1 cellular context compared by ENCODE assay signal in the genomic region with DNA sequence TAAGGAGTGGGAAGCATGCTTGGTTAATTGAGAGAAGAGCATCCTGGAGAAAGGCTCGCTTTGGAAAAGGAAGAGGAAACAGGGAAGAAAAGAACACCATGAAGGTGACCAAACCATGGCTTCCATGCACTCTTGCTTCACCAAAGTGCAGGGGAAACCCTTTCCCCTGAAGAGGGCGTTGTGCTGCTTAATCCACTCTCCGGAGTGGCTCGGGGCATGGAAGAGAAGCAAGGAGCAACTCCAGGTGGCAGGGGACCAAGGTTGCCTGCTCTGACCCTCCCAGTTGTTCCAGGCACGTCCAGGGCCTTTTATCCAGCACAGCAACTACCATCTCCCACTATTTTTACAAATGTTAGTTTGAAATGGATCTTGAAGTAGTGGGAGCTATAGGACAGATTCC.
TF ChIP-seq lines count a peak whose summit lies in the region.

No MANE protein-coding gene starts in this region.

TF ChIP-seq in HepG2, 621 proteins besides CTCF, POLR2A, EP300 and RAD21:
- TF ChIP-seq ZNF782 (CRISPR knock-in tag; IDR thresholded peaks at IDR 0.05; ENCODE audit: borderline replicate concordance), result no peak
- TF ChIP-seq ZNF644 (CRISPR knock-in tag; IDR thresholded peaks at IDR 0.05; ENCODE audit: low read depth), result no peak
- TF ChIP-seq, protein P1, sequence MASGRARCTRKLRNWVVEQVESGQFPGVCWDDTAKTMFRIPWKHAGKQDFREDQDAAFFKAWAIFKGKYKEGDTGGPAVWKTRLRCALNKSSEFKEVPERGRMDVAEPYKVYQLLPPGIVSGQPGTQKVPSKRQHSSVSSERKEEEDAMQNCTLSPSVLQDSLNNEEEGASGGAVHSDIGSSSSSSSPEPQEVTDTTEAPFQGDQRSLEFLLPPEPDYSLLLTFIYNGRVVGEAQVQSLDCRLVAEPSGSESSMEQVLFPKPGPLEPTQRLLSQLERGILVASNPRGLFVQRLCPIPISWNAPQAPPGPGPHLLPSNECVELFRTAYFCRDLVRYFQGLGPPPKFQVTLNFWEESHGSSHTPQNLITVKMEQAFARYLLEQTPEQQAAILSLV (CRISPR knock-in tag; IDR thresholded peaks at IDR 0.05; ENCODE audit: borderline replicate concordance), result no peak
- no peak for TF ChIP-seq HDAC2 (CRISPR knock-in tag; IDR thresholded peaks at IDR 0.05)
- TF ChIP-seq ZNF598 (CRISPR knock-in tag; IDR thresholded peaks at IDR 0.05; ENCODE audit: borderline replicate concordance), result no peak
- no peak for TF ChIP-seq AKAP8 (CRISPR knock-in tag; IDR thresholded peaks at IDR 0.05)
- TF ChIP-seq, protein P2, sequence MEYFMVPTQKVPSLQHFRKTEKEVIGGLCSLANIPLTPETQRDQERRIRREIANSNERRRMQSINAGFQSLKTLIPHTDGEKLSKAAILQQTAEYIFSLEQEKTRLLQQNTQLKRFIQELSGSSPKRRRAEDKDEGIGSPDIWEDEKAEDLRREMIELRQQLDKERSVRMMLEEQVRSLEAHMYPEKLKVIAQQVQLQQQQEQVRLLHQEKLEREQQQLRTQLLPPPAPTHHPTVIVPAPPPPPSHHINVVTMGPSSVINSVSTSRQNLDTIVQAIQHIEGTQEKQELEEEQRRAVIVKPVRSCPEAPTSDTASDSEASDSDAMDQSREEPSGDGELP (IDR thresholded peaks at IDR 0.05; ENCODE audit: borderline replicate concordance, low read depth), result no peak
- no peak for TF ChIP-seq KLF11 (CRISPR knock-in tag; IDR thresholded peaks at IDR 0.05)
- no peak for TF ChIP-seq RELA (CRISPR knock-in tag; IDR thresholded peaks at IDR 0.05)
- TF ChIP-seq, protein P3, sequence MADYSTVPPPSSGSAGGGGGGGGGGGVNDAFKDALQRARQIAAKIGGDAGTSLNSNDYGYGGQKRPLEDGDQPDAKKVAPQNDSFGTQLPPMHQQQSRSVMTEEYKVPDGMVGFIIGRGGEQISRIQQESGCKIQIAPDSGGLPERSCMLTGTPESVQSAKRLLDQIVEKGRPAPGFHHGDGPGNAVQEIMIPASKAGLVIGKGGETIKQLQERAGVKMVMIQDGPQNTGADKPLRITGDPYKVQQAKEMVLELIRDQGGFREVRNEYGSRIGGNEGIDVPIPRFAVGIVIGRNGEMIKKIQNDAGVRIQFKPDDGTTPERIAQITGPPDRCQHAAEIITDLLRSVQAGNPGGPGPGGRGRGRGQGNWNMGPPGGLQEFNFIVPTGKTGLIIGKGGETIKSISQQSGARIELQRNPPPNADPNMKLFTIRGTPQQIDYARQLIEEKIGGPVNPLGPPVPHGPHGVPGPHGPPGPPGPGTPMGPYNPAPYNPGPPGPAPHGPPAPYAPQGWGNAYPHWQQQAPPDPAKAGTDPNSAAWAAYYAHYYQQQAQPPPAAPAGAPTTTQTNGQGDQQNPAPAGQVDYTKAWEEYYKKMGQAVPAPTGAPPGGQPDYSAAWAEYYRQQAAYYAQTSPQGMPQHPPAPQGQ (CRISPR knock-in tag; IDR thresholded peaks at IDR 0.05; ENCODE audit: borderline replicate concordance), result no peak
- TF ChIP-seq, protein P4, sequence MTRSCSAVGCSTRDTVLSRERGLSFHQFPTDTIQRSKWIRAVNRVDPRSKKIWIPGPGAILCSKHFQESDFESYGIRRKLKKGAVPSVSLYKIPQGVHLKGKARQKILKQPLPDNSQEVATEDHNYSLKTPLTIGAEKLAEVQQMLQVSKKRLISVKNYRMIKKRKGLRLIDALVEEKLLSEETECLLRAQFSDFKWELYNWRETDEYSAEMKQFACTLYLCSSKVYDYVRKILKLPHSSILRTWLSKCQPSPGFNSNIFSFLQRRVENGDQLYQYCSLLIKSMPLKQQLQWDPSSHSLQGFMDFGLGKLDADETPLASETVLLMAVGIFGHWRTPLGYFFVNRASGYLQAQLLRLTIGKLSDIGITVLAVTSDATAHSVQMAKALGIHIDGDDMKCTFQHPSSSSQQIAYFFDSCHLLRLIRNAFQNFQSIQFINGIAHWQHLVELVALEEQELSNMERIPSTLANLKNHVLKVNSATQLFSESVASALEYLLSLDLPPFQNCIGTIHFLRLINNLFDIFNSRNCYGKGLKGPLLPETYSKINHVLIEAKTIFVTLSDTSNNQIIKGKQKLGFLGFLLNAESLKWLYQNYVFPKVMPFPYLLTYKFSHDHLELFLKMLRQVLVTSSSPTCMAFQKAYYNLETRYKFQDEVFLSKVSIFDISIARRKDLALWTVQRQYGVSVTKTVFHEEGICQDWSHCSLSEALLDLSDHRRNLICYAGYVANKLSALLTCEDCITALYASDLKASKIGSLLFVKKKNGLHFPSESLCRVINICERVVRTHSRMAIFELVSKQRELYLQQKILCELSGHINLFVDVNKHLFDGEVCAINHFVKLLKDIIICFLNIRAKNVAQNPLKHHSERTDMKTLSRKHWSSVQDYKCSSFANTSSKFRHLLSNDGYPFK (CRISPR knock-in tag; IDR thresholded peaks at IDR 0.05; ENCODE audit: borderline replicate concordance), result no peak
- no peak for TF ChIP-seq ZNF430 (CRISPR knock-in tag; IDR thresholded peaks at IDR 0.05)
- TF ChIP-seq TCF7 (IDR thresholded peaks at IDR 0.05; ENCODE audit: low read depth), result no peak
- TF ChIP-seq ZFX (CRISPR knock-in tag; IDR thresholded peaks at IDR 0.05; ENCODE audit: low read depth), result no peak
- no peak for TF ChIP-seq ZNF101 (CRISPR knock-in tag; IDR thresholded peaks at IDR 0.05; ENCODE audit: borderline replicate concordance, low read depth)
- no peak for TF ChIP-seq ZNF816 (CRISPR knock-in tag; IDR thresholded peaks at IDR 0.05; ENCODE audit: borderline replicate concordance)
- TF ChIP-seq ZNF672 (CRISPR knock-in tag; IDR thresholded peaks at IDR 0.05), result no peak
- TF ChIP-seq, protein P5, sequence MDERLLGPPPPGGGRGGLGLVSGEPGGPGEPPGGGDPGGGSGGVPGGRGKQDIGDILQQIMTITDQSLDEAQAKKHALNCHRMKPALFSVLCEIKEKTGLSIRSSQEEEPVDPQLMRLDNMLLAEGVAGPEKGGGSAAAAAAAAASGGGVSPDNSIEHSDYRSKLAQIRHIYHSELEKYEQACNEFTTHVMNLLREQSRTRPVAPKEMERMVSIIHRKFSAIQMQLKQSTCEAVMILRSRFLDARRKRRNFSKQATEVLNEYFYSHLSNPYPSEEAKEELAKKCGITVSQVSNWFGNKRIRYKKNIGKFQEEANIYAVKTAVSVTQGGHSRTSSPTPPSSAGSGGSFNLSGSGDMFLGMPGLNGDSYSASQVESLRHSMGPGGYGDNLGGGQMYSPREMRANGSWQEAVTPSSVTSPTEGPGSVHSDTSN (CRISPR knock-in tag; IDR thresholded peaks at IDR 0.05), result no peak
- TF ChIP-seq ZC3H4 (CRISPR knock-in tag; IDR thresholded peaks at IDR 0.05; ENCODE audit: borderline replicate concordance), result no peak
